In the genomic region with DNA sequence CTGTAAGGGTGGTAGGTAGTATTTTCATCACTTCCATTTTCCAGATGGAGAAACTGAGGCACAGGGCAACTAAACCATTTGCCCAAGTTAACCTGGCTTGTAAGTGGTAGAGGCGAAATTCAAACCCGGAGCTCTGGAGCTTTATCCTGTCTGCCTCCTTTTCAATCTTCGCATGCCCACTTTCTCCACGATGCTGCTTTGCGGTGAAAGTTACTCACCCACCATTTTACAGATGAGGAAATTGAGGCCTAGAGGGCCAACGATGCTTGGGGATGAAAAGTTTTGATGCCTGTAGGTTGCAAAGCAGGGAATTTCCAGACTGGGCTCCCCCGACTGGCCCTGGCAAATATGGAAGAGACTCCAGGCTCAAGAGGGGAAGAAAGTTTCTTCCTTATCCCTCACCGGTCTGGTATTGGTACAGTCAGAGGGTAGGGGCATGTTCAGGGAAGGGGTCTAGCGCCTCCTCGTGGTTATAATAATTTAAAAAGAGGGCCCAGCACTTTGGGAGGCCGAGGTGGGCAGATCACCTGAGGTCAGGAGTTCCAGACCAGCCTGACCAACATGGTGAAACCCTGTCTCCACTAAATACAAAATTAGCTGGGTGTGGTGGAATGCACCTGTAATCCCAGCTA, we compare ENCODE assay signal across 1 cellular context.
TF ChIP-seq lines count a peak whose summit lies in the region.

No MANE protein-coding gene starts in this region.

TF ChIP-seq in SK-N-SH, 30 proteins besides CTCF, POLR2A, EP300 and RAD21 (continued from another document):
- no peak for TF ChIP-seq TCF12 (IDR thresholded peaks at IDR 0.05)
- no peak for TF ChIP-seq GATA2 (CRISPR knock-in tag; IDR thresholded peaks at IDR 0.05)
- TF ChIP-seq, protein P1, sequence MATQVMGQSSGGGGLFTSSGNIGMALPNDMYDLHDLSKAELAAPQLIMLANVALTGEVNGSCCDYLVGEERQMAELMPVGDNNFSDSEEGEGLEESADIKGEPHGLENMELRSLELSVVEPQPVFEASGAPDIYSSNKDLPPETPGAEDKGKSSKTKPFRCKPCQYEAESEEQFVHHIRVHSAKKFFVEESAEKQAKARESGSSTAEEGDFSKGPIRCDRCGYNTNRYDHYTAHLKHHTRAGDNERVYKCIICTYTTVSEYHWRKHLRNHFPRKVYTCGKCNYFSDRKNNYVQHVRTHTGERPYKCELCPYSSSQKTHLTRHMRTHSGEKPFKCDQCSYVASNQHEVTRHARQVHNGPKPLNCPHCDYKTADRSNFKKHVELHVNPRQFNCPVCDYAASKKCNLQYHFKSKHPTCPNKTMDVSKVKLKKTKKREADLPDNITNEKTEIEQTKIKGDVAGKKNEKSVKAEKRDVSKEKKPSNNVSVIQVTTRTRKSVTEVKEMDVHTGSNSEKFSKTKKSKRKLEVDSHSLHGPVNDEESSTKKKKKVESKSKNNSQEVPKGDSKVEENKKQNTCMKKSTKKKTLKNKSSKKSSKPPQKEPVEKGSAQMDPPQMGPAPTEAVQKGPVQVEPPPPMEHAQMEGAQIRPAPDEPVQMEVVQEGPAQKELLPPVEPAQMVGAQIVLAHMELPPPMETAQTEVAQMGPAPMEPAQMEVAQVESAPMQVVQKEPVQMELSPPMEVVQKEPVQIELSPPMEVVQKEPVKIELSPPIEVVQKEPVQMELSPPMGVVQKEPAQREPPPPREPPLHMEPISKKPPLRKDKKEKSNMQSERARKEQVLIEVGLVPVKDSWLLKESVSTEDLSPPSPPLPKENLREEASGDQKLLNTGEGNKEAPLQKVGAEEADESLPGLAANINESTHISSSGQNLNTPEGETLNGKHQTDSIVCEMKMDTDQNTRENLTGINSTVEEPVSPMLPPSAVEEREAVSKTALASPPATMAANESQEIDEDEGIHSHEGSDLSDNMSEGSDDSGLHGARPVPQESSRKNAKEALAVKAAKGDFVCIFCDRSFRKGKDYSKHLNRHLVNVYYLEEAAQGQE (IDR thresholded peaks at IDR 0.05; ENCODE audit: low read depth, low read length), result no peak
- TF ChIP-seq GABPA (IDR thresholded peaks at IDR 0.05; ENCODE audit: low read depth), result no peak
- TF ChIP-seq EZH2phosphoT487 (IDR thresholded peaks at IDR 0.05; ENCODE audit: borderline replicate concordance, low read depth), result no peak
TF ChIP-seq in SK-N-SH: peak in this region for 0.
